ENCODE assay signal across 2 cellular contexts in the genomic region with DNA sequence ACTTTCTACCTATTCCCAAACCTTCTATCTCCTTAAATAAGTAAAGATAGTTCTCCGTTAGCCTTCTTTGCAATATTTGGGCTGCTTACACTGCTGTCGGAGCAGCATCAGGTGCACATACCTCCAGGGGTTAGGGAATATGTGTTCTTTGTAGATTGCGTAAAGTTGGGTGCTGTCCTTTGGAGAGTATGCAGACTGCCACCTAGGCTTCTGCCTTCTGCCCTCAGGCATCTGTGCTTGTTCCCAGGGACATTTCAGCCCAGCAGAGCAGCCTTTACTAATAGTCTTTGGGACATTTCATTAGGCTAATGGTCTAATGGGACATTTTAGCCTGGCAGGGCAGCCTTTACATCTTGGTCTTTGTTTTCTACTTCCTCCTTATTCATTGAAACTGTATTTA.
TF ChIP-seq lines count a peak whose summit lies in the region.

No MANE protein-coding gene starts in this region.

TF ChIP-seq in GM23338, 12 proteins besides CTCF, POLR2A, EP300 and RAD21 (continued from another document):
- TF ChIP-seq, protein P1, sequence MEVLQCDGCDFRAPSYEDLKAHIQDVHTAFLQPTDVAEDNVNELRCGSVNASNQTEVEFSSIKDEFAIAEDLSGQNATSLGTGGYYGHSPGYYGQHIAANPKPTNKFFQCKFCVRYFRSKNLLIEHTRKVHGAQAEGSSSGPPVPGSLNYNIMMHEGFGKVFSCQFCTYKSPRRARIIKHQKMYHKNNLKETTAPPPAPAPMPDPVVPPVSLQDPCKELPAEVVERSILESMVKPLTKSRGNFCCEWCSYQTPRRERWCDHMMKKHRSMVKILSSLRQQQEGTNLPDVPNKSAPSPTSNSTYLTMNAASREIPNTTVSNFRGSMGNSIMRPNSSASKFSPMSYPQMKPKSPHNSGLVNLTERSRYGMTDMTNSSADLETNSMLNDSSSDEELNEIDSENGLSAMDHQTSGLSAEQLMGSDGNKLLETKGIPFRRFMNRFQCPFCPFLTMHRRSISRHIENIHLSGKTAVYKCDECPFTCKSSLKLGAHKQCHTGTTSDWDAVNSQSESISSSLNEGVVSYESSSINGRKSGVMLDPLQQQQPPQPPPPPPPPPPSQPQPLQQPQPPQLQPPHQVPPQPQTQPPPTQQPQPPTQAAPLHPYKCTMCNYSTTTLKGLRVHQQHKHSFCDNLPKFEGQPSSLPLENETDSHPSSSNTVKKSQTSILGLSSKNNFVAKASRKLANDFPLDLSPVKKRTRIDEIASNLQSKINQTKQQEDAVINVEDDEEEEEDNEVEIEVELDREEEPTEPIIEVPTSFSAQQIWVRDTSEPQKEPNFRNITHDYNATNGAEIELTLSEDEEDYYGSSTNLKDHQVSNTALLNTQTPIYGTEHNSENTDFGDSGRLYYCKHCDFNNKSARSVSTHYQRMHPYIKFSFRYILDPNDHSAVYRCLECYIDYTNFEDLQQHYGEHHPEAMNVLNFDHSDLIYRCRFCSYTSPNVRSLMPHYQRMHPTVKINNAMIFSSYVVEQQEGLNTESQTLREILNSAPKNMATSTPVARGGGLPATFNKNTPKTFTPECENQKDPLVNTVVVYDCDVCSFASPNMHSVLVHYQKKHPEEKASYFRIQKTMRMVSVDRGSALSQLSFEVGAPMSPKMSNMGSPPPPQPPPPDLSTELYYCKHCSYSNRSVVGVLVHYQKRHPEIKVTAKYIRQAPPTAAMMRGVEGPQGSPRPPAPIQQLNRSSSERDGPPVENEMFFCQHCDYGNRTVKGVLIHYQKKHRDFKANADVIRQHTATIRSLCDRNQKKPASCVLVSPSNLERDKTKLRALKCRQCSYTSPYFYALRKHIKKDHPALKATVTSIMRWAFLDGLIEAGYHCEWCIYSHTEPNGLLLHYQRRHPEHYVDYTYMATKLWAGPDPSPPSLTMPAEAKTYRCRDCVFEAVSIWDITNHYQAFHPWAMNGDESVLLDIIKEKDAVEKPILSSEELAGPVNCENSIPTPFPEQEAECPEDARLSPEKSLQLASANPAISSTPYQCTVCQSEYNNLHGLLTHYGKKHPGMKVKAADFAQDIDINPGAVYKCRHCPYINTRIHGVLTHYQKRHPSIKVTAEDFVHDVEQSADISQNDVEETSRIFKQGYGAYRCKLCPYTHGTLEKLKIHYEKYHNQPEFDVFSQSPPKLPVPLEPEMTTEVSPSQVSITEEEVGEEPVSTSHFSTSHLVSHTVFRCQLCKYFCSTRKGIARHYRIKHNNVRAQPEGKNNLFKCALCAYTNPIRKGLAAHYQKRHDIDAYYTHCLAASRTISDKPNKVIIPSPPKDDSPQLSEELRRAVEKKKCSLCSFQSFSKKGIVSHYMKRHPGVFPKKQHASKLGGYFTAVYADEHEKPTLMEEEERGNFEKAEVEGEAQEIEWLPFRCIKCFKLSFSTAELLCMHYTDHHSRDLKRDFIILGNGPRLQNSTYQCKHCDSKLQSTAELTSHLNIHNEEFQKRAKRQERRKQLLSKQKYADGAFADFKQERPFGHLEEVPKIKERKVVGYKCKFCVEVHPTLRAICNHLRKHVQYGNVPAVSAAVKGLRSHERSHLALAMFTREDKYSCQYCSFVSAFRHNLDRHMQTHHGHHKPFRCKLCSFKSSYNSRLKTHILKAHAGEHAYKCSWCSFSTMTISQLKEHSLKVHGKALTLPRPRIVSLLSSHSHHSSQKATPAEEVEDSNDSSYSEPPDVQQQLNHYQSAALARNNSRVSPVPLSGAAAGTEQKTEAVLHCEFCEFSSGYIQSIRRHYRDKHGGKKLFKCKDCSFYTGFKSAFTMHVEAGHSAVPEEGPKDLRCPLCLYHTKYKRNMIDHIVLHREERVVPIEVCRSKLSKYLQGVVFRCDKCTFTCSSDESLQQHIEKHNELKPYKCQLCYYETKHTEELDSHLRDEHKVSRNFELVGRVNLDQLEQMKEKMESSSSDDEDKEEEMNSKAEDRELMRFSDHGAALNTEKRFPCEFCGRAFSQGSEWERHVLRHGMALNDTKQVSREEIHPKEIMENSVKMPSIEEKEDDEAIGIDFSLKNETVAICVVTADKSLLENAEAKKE (CRISPR knock-in tag; IDR thresholded peaks at IDR 0.05) = no peak
- TF ChIP-seq, protein P2, sequence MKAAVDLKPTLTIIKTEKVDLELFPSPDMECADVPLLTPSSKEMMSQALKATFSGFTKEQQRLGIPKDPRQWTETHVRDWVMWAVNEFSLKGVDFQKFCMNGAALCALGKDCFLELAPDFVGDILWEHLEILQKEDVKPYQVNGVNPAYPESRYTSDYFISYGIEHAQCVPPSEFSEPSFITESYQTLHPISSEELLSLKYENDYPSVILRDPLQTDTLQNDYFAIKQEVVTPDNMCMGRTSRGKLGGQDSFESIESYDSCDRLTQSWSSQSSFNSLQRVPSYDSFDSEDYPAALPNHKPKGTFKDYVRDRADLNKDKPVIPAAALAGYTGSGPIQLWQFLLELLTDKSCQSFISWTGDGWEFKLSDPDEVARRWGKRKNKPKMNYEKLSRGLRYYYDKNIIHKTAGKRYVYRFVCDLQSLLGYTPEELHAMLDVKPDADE (IDR thresholded peaks at IDR 0.05) = no peak
- TF ChIP-seq, protein P3, sequence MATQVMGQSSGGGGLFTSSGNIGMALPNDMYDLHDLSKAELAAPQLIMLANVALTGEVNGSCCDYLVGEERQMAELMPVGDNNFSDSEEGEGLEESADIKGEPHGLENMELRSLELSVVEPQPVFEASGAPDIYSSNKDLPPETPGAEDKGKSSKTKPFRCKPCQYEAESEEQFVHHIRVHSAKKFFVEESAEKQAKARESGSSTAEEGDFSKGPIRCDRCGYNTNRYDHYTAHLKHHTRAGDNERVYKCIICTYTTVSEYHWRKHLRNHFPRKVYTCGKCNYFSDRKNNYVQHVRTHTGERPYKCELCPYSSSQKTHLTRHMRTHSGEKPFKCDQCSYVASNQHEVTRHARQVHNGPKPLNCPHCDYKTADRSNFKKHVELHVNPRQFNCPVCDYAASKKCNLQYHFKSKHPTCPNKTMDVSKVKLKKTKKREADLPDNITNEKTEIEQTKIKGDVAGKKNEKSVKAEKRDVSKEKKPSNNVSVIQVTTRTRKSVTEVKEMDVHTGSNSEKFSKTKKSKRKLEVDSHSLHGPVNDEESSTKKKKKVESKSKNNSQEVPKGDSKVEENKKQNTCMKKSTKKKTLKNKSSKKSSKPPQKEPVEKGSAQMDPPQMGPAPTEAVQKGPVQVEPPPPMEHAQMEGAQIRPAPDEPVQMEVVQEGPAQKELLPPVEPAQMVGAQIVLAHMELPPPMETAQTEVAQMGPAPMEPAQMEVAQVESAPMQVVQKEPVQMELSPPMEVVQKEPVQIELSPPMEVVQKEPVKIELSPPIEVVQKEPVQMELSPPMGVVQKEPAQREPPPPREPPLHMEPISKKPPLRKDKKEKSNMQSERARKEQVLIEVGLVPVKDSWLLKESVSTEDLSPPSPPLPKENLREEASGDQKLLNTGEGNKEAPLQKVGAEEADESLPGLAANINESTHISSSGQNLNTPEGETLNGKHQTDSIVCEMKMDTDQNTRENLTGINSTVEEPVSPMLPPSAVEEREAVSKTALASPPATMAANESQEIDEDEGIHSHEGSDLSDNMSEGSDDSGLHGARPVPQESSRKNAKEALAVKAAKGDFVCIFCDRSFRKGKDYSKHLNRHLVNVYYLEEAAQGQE (IDR thresholded peaks at IDR 0.05; ENCODE audit: unreplicated experiment) = no peak
- TF ChIP-seq POLR2AphosphoS5 (IDR thresholded peaks at IDR 0.05; ENCODE audit: low read depth) (no peak), STAT1 (IDR thresholded peaks at IDR 0.05; ENCODE audit: unreplicated experiment) (no peak), EZH2phosphoT487 (IDR thresholded peaks at IDR 0.05; ENCODE audit: unreplicated experiment) (no peak)

TF ChIP-seq in HEK293, 187 proteins besides CTCF, POLR2A, EP300 and RAD21 (continued from another document):
- TF ChIP-seq, protein P4, sequence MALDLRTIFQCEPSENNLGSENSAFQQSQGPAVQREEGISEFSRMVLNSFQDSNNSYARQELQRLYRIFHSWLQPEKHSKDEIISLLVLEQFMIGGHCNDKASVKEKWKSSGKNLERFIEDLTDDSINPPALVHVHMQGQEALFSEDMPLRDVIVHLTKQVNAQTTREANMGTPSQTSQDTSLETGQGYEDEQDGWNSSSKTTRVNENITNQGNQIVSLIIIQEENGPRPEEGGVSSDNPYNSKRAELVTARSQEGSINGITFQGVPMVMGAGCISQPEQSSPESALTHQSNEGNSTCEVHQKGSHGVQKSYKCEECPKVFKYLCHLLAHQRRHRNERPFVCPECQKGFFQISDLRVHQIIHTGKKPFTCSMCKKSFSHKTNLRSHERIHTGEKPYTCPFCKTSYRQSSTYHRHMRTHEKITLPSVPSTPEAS (tag by site-specific recombination; IDR thresholded peaks at IDR 0.05) = no peak
- TF ChIP-seq, protein P3 (tag by site-specific recombination; IDR thresholded peaks at IDR 0.05) = peak; percentile 76
- no peak for TF ChIP-seq ZNF433 (tag by site-specific recombination; IDR thresholded peaks at IDR 0.05; ENCODE audit: low read depth)
TF ChIP-seq in HEK293: peak in this region for 1.
